ENCODE assay signal across 1 cellular context in genomic region chr6:144095134-144096002, GRCh38.
TF ChIP-seq lines count a peak whose summit lies in the region.

Gene SF3B5, minus strand, starts transcription at chr6:144095573. Its CDS starts 76 bp downstream, at chr6:144095497.

TF ChIP-seq in HepG2, 621 proteins besides CTCF, POLR2A, EP300 and RAD21 (continued from another document and continues in another):
- TF ChIP-seq TRAFD1 (CRISPR knock-in tag; IDR thresholded peaks at IDR 0.05; ENCODE audit: borderline replicate concordance) (no peak), SPEN (CRISPR knock-in tag; IDR thresholded peaks at IDR 0.05; ENCODE audit: low read depth) (peak; percentile 96), ZNF713 (CRISPR knock-in tag; IDR thresholded peaks at IDR 0.05) (peak; percentile 16; the same call in 1 of the 2 replicates), ATF6 (CRISPR knock-in tag; conservative IDR thresholded peaks at IDR 0.05) (no peak; the same call in 1 of the 2 replicates), ZNF839 (CRISPR knock-in tag; IDR thresholded peaks at IDR 0.05; ENCODE audit: borderline replicate concordance) (0 out of 2 replicates have a peak, but pooled peaks have one; percentile 51), ZNF615 (CRISPR knock-in tag; IDR thresholded peaks at IDR 0.05; ENCODE audit: borderline replicate concordance) (peak; percentile 69; the same call in 1 of the 2 replicates), SOX6 (IDR thresholded peaks at IDR 0.05) (no peak), SOX6 (CRISPR knock-in tag; IDR thresholded peaks at IDR 0.05) (peak; percentile 83), MAFG (CRISPR knock-in tag; IDR thresholded peaks at IDR 0.05) (no peak), ZNF44 (CRISPR knock-in tag; IDR thresholded peaks at IDR 0.05) (0 out of 2 replicates have a peak, but pooled peaks have one; percentile 26), TBX3 (IDR thresholded peaks at IDR 0.05; ENCODE audit: borderline replicate concordance) (peak; percentile 59; the same call in 1 of the 2 replicates), ZNF407 (CRISPR knock-in tag; IDR thresholded peaks at IDR 0.05; ENCODE audit: not compliant biosample characterization) (peak; percentile 79), MAZ (IDR thresholded peaks at IDR 0.05; ENCODE audit: borderline replicate concordance, low read depth, low read length) (peak; percentile 98), MAZ (CRISPR knock-in tag; IDR thresholded peaks at IDR 0.05; ENCODE audit: low read depth) (peak; percentile 93), ZNF704 (CRISPR knock-in tag; IDR thresholded peaks at IDR 0.05; ENCODE audit: borderline replicate concordance) (no peak), HNRNPLL (IDR thresholded peaks at IDR 0.05; ENCODE audit: low read depth, low read length, poor library complexity, severe bottlenecking) (peak; percentile 91), HIC2 (CRISPR knock-in tag; IDR thresholded peaks at IDR 0.05; ENCODE audit: low read depth) (no peak), ZNF720 (CRISPR knock-in tag; IDR thresholded peaks at IDR 0.05) (no peak), STAG1 (CRISPR knock-in tag; IDR thresholded peaks at IDR 0.05) (no peak), STAT5B (CRISPR knock-in tag; IDR thresholded peaks at IDR 0.05) (peak; percentile 88; the same call in 1 of the 2 replicates), ZBTB3 (CRISPR knock-in tag; IDR thresholded peaks at IDR 0.05; ENCODE audit: borderline replicate concordance, low read depth) (peak; percentile 95), SRSF1 (optimal IDR thresholded peaks at IDR 0.05; ENCODE audit: low read depth, low read length) (peak; percentile 90), EEA1 (CRISPR knock-in tag; IDR thresholded peaks at IDR 0.05; ENCODE audit: borderline replicate concordance) (peak; percentile 90; the same call in 1 of the 2 replicates), ZNF709 (CRISPR knock-in tag; IDR thresholded peaks at IDR 0.05) (peak; percentile 92), ZBTB49 (CRISPR knock-in tag; IDR thresholded peaks at IDR 0.05; ENCODE audit: borderline replicate concordance) (peak; percentile 89; the same call in 1 of the 2 replicates), TOPORS (CRISPR knock-in tag; IDR thresholded peaks at IDR 0.05) (peak; percentile 13; the same call in 1 of the 2 replicates), ZBTB1 (CRISPR knock-in tag; IDR thresholded peaks at IDR 0.05; ENCODE audit: borderline replicate concordance) (no peak), YY1 (IDR thresholded peaks at IDR 0.05; ENCODE audit: insufficient read depth, insufficient replicate concordance, low read depth, low read length) (peak; percentile 78), ZNF142 (CRISPR knock-in tag; IDR thresholded peaks at IDR 0.05) (peak; percentile 18; the same call in 1 of the 2 replicates), ZNF430 (CRISPR knock-in tag; IDR thresholded peaks at IDR 0.05) (peak; percentile 40; the same call in 1 of the 2 replicates), SMARCC2 (IDR thresholded peaks at IDR 0.05) (no peak)
